18 cellular contexts compared by ENCODE assay signal in the genomic region with DNA sequence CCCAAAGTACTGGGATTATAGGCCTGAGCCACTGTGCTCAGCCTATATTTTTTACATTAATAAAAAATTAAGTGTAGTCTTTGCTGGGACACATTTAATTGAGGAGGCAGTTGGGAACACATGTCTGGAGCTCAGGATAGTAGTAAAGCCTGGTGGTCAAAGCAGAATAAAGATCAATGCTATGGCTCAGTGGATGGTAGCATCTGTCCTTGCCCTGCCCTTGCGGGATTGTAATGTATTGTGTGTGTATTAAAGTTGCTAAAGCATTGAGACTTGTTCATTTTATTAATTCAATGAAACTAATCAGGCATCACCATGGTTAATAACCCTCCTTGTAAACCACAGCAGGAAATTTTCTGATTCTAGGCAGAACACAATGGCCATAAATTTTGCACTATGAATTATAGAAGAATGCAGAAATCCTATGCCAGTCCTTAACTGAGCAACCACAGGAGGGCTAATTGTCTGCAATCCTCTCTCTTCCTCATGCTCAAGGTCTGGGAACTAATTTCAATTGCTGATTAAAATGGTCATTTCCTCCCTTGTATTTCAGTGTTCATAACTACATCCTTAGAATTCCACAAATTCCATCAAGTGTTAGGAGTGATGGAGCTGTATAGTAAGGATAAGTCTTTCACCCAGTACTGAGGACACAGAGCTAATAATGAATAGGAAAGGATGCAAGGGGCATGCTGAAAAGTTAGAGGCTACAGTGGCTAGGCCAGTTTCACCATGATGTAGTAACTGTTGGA.
DNase-seq lines count a peak whose midpoint lies in the region; ATAC-seq and TF ChIP-seq lines count a peak whose summit lies in the region.
"Had no signal": no experiment of that assay in that cellular context is flagged by ENCODE, and none has a peak within 500 bp of the region (broad histone marks: within the 10 kb centered on the region; RNA-seq: fewer than 3 reads in every experiment).

No MANE protein-coding gene starts in this region.

- no peaks in the 10 kb centered on the region for H3K36me3 ChIP-seq in neuronal stem cell (replicated peaks in 1 of 2; ENCODE audit: control insufficient read depth in 2 of 2, insufficient read depth in 2 of 2, low read length in 2 of 2)
- H3K36me3 ChIP-seq in BE2C = no peaks in the 10 kb centered on the region
- H3K36me3 ChIP-seq: breast epithelium, neutrophil, thyroid gland had no signal

- no peak overlapping the region for H2AFZ ChIP-seq in neuronal stem cell (ENCODE audit: low read length)

- no peak overlapping the region for H3K4me2 ChIP-seq in neuronal stem cell (ENCODE audit: insufficient read depth, low read length, poor library complexity, severe bottlenecking)

- H3K9me3 ChIP-seq in neuronal stem cell (replicated peaks in 1 of 2; ENCODE audit: control insufficient read depth in 2 of 2, insufficient read depth in 1 of 2, low read depth in 1 of 2, low read length in 2 of 2) (peaks cover 0 to 1% of the 10 kb centered on the region in 2 donors), BE2C (no peaks in the 10 kb centered on the region)
- H3K9me3 ChIP-seq: breast epithelium, neutrophil, thyroid gland had no signal

- H4K91ac ChIP-seq in neuronal stem cell (ENCODE audit: low read depth, low read length, poor library complexity) = no peak overlapping the region

- H3K4ac ChIP-seq in neuronal stem cell (ENCODE audit: low read length) = no peak overlapping the region

- no peaks in the 10 kb centered on the region for H3K27me3 Mint-ChIP-seq in activated T-helper 2 cell treated with anti-CD3 and anti-CD28 coated beads, Interferon-gamma antibody, Interleukin-2, Interleukin-4, amounts not matched to agents 10 μg/mL and 5 μg/mL and 100 μg/mL, durations not matched to agents 14 hours and 24 hours and 36 hours (ENCODE audit: low read depth)

- ATAC-seq in HG03108 (IDR thresholded peaks at IDR 0.05; ENCODE audit: unreplicated experiment) = no peak
- ATAC-seq: activated T-helper 17 cell treated with anti-CD3 and anti-CD28 coated beads, Interleukin-2, amount 50 U/mL, for 72 hours; GM12878 had no signal

- H3K9me3 Mint-ChIP-seq in activated T-helper 2 cell treated with anti-CD3 and anti-CD28 coated beads, Interferon-gamma antibody, Interleukin-2, Interleukin-4, amounts not matched to agents 10 μg/mL and 5 μg/mL and 100 μg/mL, durations not matched to agents 14 hours and 24 hours and 36 hours = no peaks in the 10 kb centered on the region
- H3K9me3 Mint-ChIP-seq: activated CD4-positive, alpha-beta T cell treated with anti-CD3 and anti-CD28 coated beads, Interleukin-2, amount 10 ng/mL, durations not matched to agents 24 days and 14 days had no signal

- H2BK120ac ChIP-seq in neuronal stem cell (ENCODE audit: low read depth, low read length) = no peak overlapping the region

- no peak overlapping the region for H3K18ac ChIP-seq in neuronal stem cell (ENCODE audit: low read length)

- H2BK5ac ChIP-seq in neuronal stem cell (ENCODE audit: low read length) = no peak overlapping the region

- H3K4me1 Mint-ChIP-seq in activated T-helper 2 cell treated with anti-CD3 and anti-CD28 coated beads, Interferon-gamma antibody, Interleukin-2, Interleukin-4, amounts not matched to agents 10 μg/mL and 5 μg/mL and 100 μg/mL, durations not matched to agents 14 hours and 24 hours and 36 hours (ENCODE audit: low read depth) = no peaks in the 10 kb centered on the region
- H3K4me1 Mint-ChIP-seq: activated CD4-positive, alpha-beta T cell treated with anti-CD3 and anti-CD28 coated beads, Interleukin-2, amount 10 ng/mL, durations not matched to agents 24 days and 14 days; activated T-helper 17 cell treated with anti-CD3 and anti-CD28 coated beads, Interleukin-2, amount 50 U/mL, for 72 hours had no signal

- H3K14ac ChIP-seq in neuronal stem cell (ENCODE audit: low read length) = no peak overlapping the region

- H2AK5ac ChIP-seq in neuronal stem cell (ENCODE audit: low read depth, low read length) = no peak overlapping the region

- H3K27ac ChIP-seq in neuronal stem cell (replicated peaks; ENCODE audit: low read length) = no peak overlapping the region
- H3K27ac ChIP-seq: breast epithelium, epithelial cell of prostate, neutrophil, thyroid gland had no signal

- no peaks in the 10 kb centered on the region for H3K36me3 Mint-ChIP-seq in activated T-helper 2 cell treated with anti-CD3 and anti-CD28 coated beads, Interferon-gamma antibody, Interleukin-2, Interleukin-4, amounts not matched to agents 10 μg/mL and 5 μg/mL and 100 μg/mL, durations not matched to agents 14 hours and 24 hours and 36 hours (ENCODE audit: low read depth)

- H3K27ac Mint-ChIP-seq in activated T-helper 2 cell treated with anti-CD3 and anti-CD28 coated beads, Interferon-gamma antibody, Interleukin-2, Interleukin-4, amounts not matched to agents 10 μg/mL and 5 μg/mL and 100 μg/mL, durations not matched to agents 14 hours and 24 hours and 36 hours = no peak overlapping the region
- H3K27ac Mint-ChIP-seq: activated CD4-positive, alpha-beta T cell treated with anti-CD3 and anti-CD28 coated beads, Interleukin-2, amount 10 ng/mL, durations not matched to agents 24 days and 14 days; activated T-helper 17 cell treated with anti-CD3 and anti-CD28 coated beads, Interleukin-2, amount 50 U/mL, for 72 hours had no signal

- no peak overlapping the region for H2BK12ac ChIP-seq in neuronal stem cell (ENCODE audit: low read length)

- H3K4me3 Mint-ChIP-seq in activated T-helper 2 cell treated with anti-CD3 and anti-CD28 coated beads, Interferon-gamma antibody, Interleukin-2, Interleukin-4, amounts not matched to agents 10 μg/mL and 5 μg/mL and 100 μg/mL, durations not matched to agents 14 hours and 24 hours and 36 hours (ENCODE audit: low read depth) = no peak overlapping the region
- H3K4me3 Mint-ChIP-seq: activated CD4-positive, alpha-beta T cell treated with anti-CD3 and anti-CD28 coated beads, Interleukin-2, amount 10 ng/mL, durations not matched to agents 24 days and 14 days; activated T-helper 17 cell treated with anti-CD3 and anti-CD28 coated beads, Interleukin-2, amount 50 U/mL, for 72 hours had no signal

- no peaks in the 10 kb centered on the region for H3K27me3 ChIP-seq in neuronal stem cell (ENCODE audit: control insufficient read depth in 3 of 3, insufficient read depth in 3 of 3, low read depth in 1 of 3, low read length in 3 of 3)
- H3K27me3 ChIP-seq in BE2C = no peaks in the 10 kb centered on the region
- H3K27me3 ChIP-seq: breast epithelium, neutrophil, thyroid gland had no signal

- H2BK15ac ChIP-seq in neuronal stem cell (ENCODE audit: low read length) = no peak overlapping the region

- H4K8ac ChIP-seq in neuronal stem cell (ENCODE audit: low read depth, low read length) = no peak overlapping the region

- no CpG with 5 or more reads among the region's 1 CpG for WGBS in neuronal stem cell (ENCODE audit: extremely low coverage in 2 of 2, insufficient read length in 2 of 2, insufficient replicate concordance in 1 of 2), 2 donors

- H3K79me1 ChIP-seq in neuronal stem cell (ENCODE audit: low read depth, low read length) = no peaks in the 10 kb centered on the region

- peaks cover 4 to 7% of the 10 kb centered on the region in 2 donors for H3K4me1 ChIP-seq in neuronal stem cell (ENCODE audit: control insufficient read depth in 2 of 2, insufficient read depth in 1 of 2, low read depth in 1 of 2, low read length in 2 of 2)
- no peaks in the 10 kb centered on the region for H3K4me1 ChIP-seq in BE2C
- H3K4me1 ChIP-seq: breast epithelium, thyroid gland had no signal

- intact Hi-C loops in activated T-helper 2 cell treated with anti-CD3 and anti-CD28 coated beads, Interferon-gamma antibody, Interleukin-2, Interleukin-4, amounts not matched to agents 10 μg/mL and 5 μg/mL and 100 μg/mL, durations not matched to agents 14 hours and 24 hours and 36 hours (cut with micrococcal nuclease) = no loop called here

- DNase-seq in GM04503 (ENCODE audit: low read depth) = peak; percentile 91
- peak; percentile 25 for DNase-seq in RPMI7951 (ENCODE audit: low read depth)
- DNase-seq in fibroblast of the aortic adventitia (ENCODE audit: low read depth) = peak; percentile 84
- peak; percentile 12 for DNase-seq in neuronal stem cell (ENCODE audit: low spot score)
- DNase-seq in BE2C = no peak
- no peak for DNase-seq in activated T-helper 2 cell treated with anti-CD3 and anti-CD28 coated beads, Interferon-gamma antibody, Interleukin-2, Interleukin-4, amounts not matched to agents 10 μg/mL and 5 μg/mL and 100 μg/mL, durations not matched to agents 14 hours and 24 hours and 36 hours (ENCODE audit: low spot score)
- DNase-seq: activated CD4-positive, alpha-beta T cell treated with anti-CD3 and anti-CD28 coated beads, Interleukin-2, amount 10 ng/mL, durations not matched to agents 24 days and 14 days; KG1; left cardiac atrium; NCI-H2081; T-helper 1 cell; thyroid gland had no signal

- no peak for TF ChIP-seq CTCF in fibroblast of the aortic adventitia (IDR thresholded peaks at IDR 0.05; ENCODE audit: insufficient read depth, low read length)
- TF ChIP-seq CTCF in BE2C (IDR thresholded peaks at IDR 0.05; ENCODE audit: low read depth, low read length) = no peak

- H3K9ac ChIP-seq in neuronal stem cell (ENCODE audit: low read depth, low read length, poor library complexity) = no peak overlapping the region

- no peak overlapping the region for H3K23ac ChIP-seq in neuronal stem cell (ENCODE audit: low read depth, low read length, poor library complexity)

- H3K4me3 ChIP-seq in fibroblast of the aortic adventitia (ENCODE audit: low read depth, low read length) = no peak overlapping the region
- no peak overlapping the region for H3K4me3 ChIP-seq in neuronal stem cell (ENCODE audit: low read length in 2 of 2)
- no peak overlapping the region for H3K4me3 ChIP-seq in BE2C (ENCODE audit: low read depth, low read length)
- H3K4me3 ChIP-seq: breast epithelium, GM12878, thyroid gland had no signal

Comparison
In these comparisons a context has a peak if more than half of its experiments do, and no peak if none do; other contexts are left out.
1. DNase-seq: peak in GM04503 (single experiment), RPMI7951 (single experiment), fibroblast of the aortic adventitia (single experiment) and neuronal stem cell (single experiment); none in BE2C (single experiment) and activated T-helper 2 cell treated with anti-CD3 and anti-CD28 coated beads, Interferon-gamma antibody, Interleukin-2, Interleukin-4, amounts not matched to agents 10 μg/mL and 5 μg/mL and 100 μg/mL, durations not matched to agents 14 hours and 24 hours and 36 hours (single experiment).